ENCODE assay signal across 12 cellular contexts in genomic region chr7:43785425-43785824, GRCh38. TPM values are rescaled to one million over a fixed set of nuclear protein-coding genes. Genes with fewer than 3 reads are reported as not detected.
DNase-seq lines count a peak whose midpoint lies in the region; ATAC-seq and TF ChIP-seq lines count a peak whose summit lies in the region.
"Had no signal": no experiment of that assay in that cellular context is flagged by ENCODE, and none has a peak within 500 bp of the region (broad histone marks: within the 10 kb centered on the region; RNA-seq: fewer than 3 reads in every experiment).

No MANE protein-coding gene starts in this region.

- no TSS peak for BruUV-seq in OCI-LY7 (replicated peaks; lab: Mats Ljungman, UMichigan)

- CTCF ChIA-PET in OCI-LY7 (lab: Charles Lee; ENCODE audit: unreplicated experiment): no interaction called here

- 61 to 79% methylated on average over 2 of the region's 2 CpGs for WGBS in heart right ventricle, 2 donors
- WGBS in lower leg skin, 2 donors: 60 to 77% methylated on average over 2 of the region's 2 CpGs

- H3K36me3 ChIP-seq in heart right ventricle (peaks cover 0 to 34% (median 0%) of the 10 kb centered on the region in 9 donors), uterus (no peaks in the 10 kb centered on the region), OCI-LY7 (ENCODE audit: insufficient read depth, low read length) (no peaks in the 10 kb centered on the region)
- H3K36me3 ChIP-seq: prostate gland had no signal

- no peaks in the 10 kb centered on the region for H3K9me3 ChIP-seq in heart right ventricle
- H3K9me3 ChIP-seq in uterus: no peaks in the 10 kb centered on the region
- no peaks in the 10 kb centered on the region for H3K9me3 ChIP-seq in OCI-LY7 (ENCODE audit: low read length)
- H3K9me3 ChIP-seq: prostate gland had no signal

- H3K4me3 ChIP-seq in heart right ventricle: no peak overlapping the region
- no peak overlapping the region for H3K4me3 ChIP-seq in lower leg skin (ENCODE audit: low read depth, poor library complexity, severe bottlenecking)
- no peak overlapping the region for H3K4me3 ChIP-seq in uterus
- H3K4me3 ChIP-seq in OCI-LY7 (ENCODE audit: low read depth, low read length, poor library complexity, severe bottlenecking): no peak overlapping the region
- H3K4me3 ChIP-seq: GM23338, prostate gland had no signal

- H3K4me1 Mint-ChIP-seq in chondrocyte (ENCODE audit: low read depth) (peaks cover 6% of the 10 kb centered on the region), type B pancreatic cell (ENCODE audit: unreplicated experiment) (peaks cover 6% of the 10 kb centered on the region)
- H3K4me1 Mint-ChIP-seq: B cell, GM23338 had no signal

- no peaks in the 10 kb centered on the region for H4K20me1 ChIP-seq in OCI-LY7 (ENCODE audit: insufficient read depth, low read length)

- ATAC-seq in heart right ventricle (peak in 6 of 8 donors; percentile 21 to 86 (median 60)), Right ventricle myocardium superior (ENCODE audit: poor library complexity) (no peak), GM21526 (IDR thresholded peaks at IDR 0.05; ENCODE audit: low FRiP score, unreplicated experiment) (no peak)
- ATAC-seq: GM23338 had no signal

- no peaks in the 10 kb centered on the region for H3K27me3 Mint-ChIP-seq in chondrocyte (ENCODE audit: low read depth)
- H3K27me3 Mint-ChIP-seq in type B pancreatic cell: no peaks in the 10 kb centered on the region
- H3K27me3 Mint-ChIP-seq: B cell had no signal

- TF ChIP-seq CTCF in heart right ventricle (IDR thresholded peaks at IDR 0.05) (no peak), chondrocyte (IDR thresholded peaks at IDR 0.05) (no peak), lower leg skin (IDR thresholded peaks at IDR 0.05) (no peak), uterus (IDR thresholded peaks at IDR 0.05) (no peak), type B pancreatic cell (conservative IDR thresholded peaks at IDR 0.05) (no peak), OCI-LY7 (conservative IDR thresholded peaks at IDR 0.05; ENCODE audit: low read length) (no peak)

- no peak overlapping the region for H3K4me2 ChIP-seq in OCI-LY7 (ENCODE audit: low read length)
- H3K4me2 ChIP-seq: GM23338 had no signal

- TF ChIP-seq POLR2A in lower leg skin (IDR thresholded peaks at IDR 0.05) (no peak), uterus (IDR thresholded peaks at IDR 0.05) (no peak)

- H3K9me2 ChIP-seq in OCI-LY7 (ENCODE audit: insufficient read depth, low read length): no peaks in the 10 kb centered on the region

- no peak overlapping the region for H2AFZ ChIP-seq in OCI-LY7 (ENCODE audit: low read length)
- H2AFZ ChIP-seq: GM23338 had no signal

- H3K36me3 Mint-ChIP-seq in chondrocyte (ENCODE audit: low read depth) (peaks cover 17% of the 10 kb centered on the region), type B pancreatic cell (peaks cover 9% of the 10 kb centered on the region)

- no peaks in the 10 kb centered on the region for H3K9me3 Mint-ChIP-seq in chondrocyte (ENCODE audit: low read depth)
- H3K9me3 Mint-ChIP-seq in type B pancreatic cell: no peaks in the 10 kb centered on the region

- H3K4me3 Mint-ChIP-seq in chondrocyte (ENCODE audit: unreplicated experiment) (no peak overlapping the region), type B pancreatic cell (no peak overlapping the region)
- H3K4me3 Mint-ChIP-seq: B cell, GM23338 had no signal

- H3K27me3 ChIP-seq in heart right ventricle: no peaks in the 10 kb centered on the region
- H3K27me3 ChIP-seq in uterus: no peaks in the 10 kb centered on the region

- H3K27ac ChIP-seq in heart right ventricle (no peak overlapping the region), uterus (peak overlapping the region in 1 of 2 donors; percentile 11), OCI-LY7 (ENCODE audit: low read depth, low read length, poor library complexity, severe bottlenecking) (no peak overlapping the region)
- H3K27ac ChIP-seq: prostate gland had no signal

- peak overlapping the region; percentile 83 for H3K27ac Mint-ChIP-seq in chondrocyte (ENCODE audit: unreplicated experiment)
- no peak overlapping the region for H3K27ac Mint-ChIP-seq in type B pancreatic cell
- H3K27ac Mint-ChIP-seq: B cell, GM23338 had no signal

- POLR2A ChIA-PET in OCI-LY7 (lab: Charles Lee): interaction anchor here (0.7 kb wide), 1 partner anchor 97 kb away, joined by 3 read pairs; no protein-coding TSS in a partner anchor

- DNase-seq in heart right ventricle: no peak
- DNase-seq in Right ventricle myocardium superior: no peak
- no peak for DNase-seq in chondrocyte (ENCODE audit: low spot score)
- DNase-seq in lower leg skin (ENCODE audit: low spot score in 2 of 2): peak; percentile 55 to 65
- peak; percentile 78 to 85 for DNase-seq in uterus
- DNase-seq in type B pancreatic cell (ENCODE audit: extremely low spot score, unreplicated experiment): no peak
- DNase-seq in OCI-LY7 (ENCODE audit: low spot score): no peak
- DNase-seq: NCI-H524 had no signal

- intact Hi-C loops in heart right ventricle (cut with DNase I) (no loop called here), Right ventricle myocardium superior (cut with DNase I) (no loop called here), lower leg skin (cut with DNase I; ENCODE audit: low total_unique reads) (no loop called here), uterus (cut with DNase I; ENCODE audit: low total_unique reads) (no loop called here), OCI-LY7 (cut with micrococcal nuclease; ENCODE audit: unreplicated experiment) (no loop called here)

- no peaks in the 10 kb centered on the region for H3K79me2 ChIP-seq in OCI-LY7 (ENCODE audit: insufficient read depth, low read depth, low read length)

- H3K4me1 ChIP-seq in heart right ventricle: peaks cover 0 to 40% (median 0%) of the 10 kb centered on the region in 9 donors
- H3K4me1 ChIP-seq in uterus: no peaks in the 10 kb centered on the region
- H3K4me1 ChIP-seq in OCI-LY7 (ENCODE audit: insufficient read depth, low read length, poor library complexity, severe bottlenecking): no peaks in the 10 kb centered on the region
- H3K4me1 ChIP-seq: prostate gland had no signal

RNA-seq across cellular contexts. Expression of gene BLVRA, which starts 26.9 kb away (rescaled TPM):
- total RNA-seq in heart right ventricle: 10 to 100 TPM; 39.4 to 68.9 (median 45.1) TPM
- polyA plus RNA-seq in heart right ventricle: 10 to 100 TPM; 47.8 to 54.6 TPM
- 51.5 TPM for total RNA-seq in Right ventricle myocardium superior
- total RNA-seq in chondrocyte: 27.2 to 53.8 TPM (median 48.9 TPM) in 3 replicates
- 10 to 100 TPM; 25.4 to 38.9 (median 32.1) TPM for total RNA-seq in lower leg skin
- 10 to 100 TPM; 20.4 to 93.0 (median 56.5) TPM for total RNA-seq in uterus
- total RNA-seq in type B pancreatic cell (ENCODE audit: low replicate concordance): 8.6 and 19.3 TPM in 2 replicates
- not detected in 2 replicates for total RNA-seq in OCI-LY7 (2014; rRNA removed; shearing (Covaris generic))
- total RNA-seq in OCI-LY7 (2022): 0.70 and 0.91 TPM in 2 replicates

RNA-seq across cellular contexts. Expression of gene COA1, which starts 56.1 kb away (rescaled TPM):
- total RNA-seq in heart right ventricle (10 to 100 TPM; 64.5 to 83.1 (median 75.4) TPM), Right ventricle myocardium superior (66.4 TPM), chondrocyte (31.4 to 36.6 TPM (median 33.5 TPM) in 3 replicates), lower leg skin (10 to 100 TPM; 25.9 to 36.0 (median 31.1) TPM), uterus (10 to 100 TPM; 30.0 to 83.6 (median 76.6) TPM), type B pancreatic cell (ENCODE audit: low replicate concordance) (49.8 and 75.3 TPM in 2 replicates), OCI-LY7 (2022) (63.9 and 77.5 TPM in 2 replicates)
- polyA plus RNA-seq in heart right ventricle: 10 to 100 TPM; 52.1 to 83.3 TPM
- 96.0 and 96.9 TPM in 2 replicates for total RNA-seq in OCI-LY7 (2014; rRNA removed; shearing (Covaris generic))

Comparison
In these comparisons a context has a peak if more than half of its experiments do, and no peak if none do; other contexts are left out.
1. ATAC-seq: peak in heart right ventricle (6 of 8); none in Right ventricle myocardium superior (single experiment) and GM21526 (single experiment).
2. DNase-seq: peak in lower leg skin (2 of 2) and uterus (2 of 2); none in heart right ventricle (0 of 2), Right ventricle myocardium superior (single experiment), chondrocyte (single experiment), type B pancreatic cell (single experiment) and OCI-LY7 (single experiment).